In the genomic region with DNA sequence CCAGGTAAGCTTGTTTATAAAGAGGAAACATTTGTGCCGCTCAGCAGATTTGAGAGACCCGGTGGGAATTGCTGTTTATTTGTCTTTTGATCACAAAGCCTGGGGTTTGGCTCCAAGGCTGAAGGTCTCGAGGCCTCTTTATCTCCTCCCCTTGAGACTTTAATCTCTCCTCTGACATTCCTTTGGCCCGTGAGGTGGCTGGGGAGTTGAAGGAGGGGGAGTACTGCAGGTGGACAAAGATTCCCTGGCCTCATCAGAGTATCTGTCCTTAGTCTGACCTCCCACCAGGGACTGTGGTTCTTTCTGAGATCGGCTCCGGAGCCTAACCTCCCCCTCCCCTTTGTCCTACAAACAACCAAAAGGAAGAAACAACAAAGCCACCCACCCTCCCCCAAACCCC, we compare ENCODE assay signal across 19 cellular contexts.
"Had no signal": no experiment of that assay in that cellular context is flagged by ENCODE, and none has a peak within 500 bp of the region (broad histone marks: within the 10 kb centered on the region; RNA-seq: fewer than 3 reads in every experiment).

No MANE protein-coding gene starts in this region.

- H3K4me3 Mint-ChIP-seq: activated B cell treated with CpG ODN at 0.5 μM for 24 hours; activated CD8-positive, alpha-beta T cell treated with anti-CD3 and anti-CD28 coated beads, Interleukin-2, amount 10 ng/mL, durations not matched to agents 7 days and 5 days; activated naive CD8-positive, alpha-beta T cell treated with anti-CD3 and anti-CD28 coated beads for 36 hours; effector memory CD8-positive, alpha-beta T cell; natural killer cell had no signal

- H3K4me3 ChIP-seq: gastrocnemius medialis, heart right ventricle, psoas muscle, sigmoid colon had no signal

- H3K27ac ChIP-seq: gastrocnemius medialis, heart right ventricle, psoas muscle, sigmoid colon had no signal

- H3K9me3 Mint-ChIP-seq: activated B cell treated with CpG ODN at 0.5 μM for 24 hours; activated naive CD8-positive, alpha-beta T cell treated with anti-CD3 and anti-CD28 coated beads for 36 hours; effector memory CD8-positive, alpha-beta T cell; natural killer cell had no signal

- H3K36me3 ChIP-seq: gastrocnemius medialis, heart right ventricle, sigmoid colon had no signal

- ATAC-seq: activated CD8-positive, alpha-beta T cell treated with anti-CD3 and anti-CD28 coated beads, Interleukin-2, amount 10 ng/mL, durations not matched to agents 7 days and 5 days; effector memory CD8-positive, alpha-beta T cell; gastrocnemius medialis; heart right ventricle; left ventricle myocardium superior; natural killer cell; psoas muscle had no signal

- H3K9me3 ChIP-seq: gastrocnemius medialis, heart right ventricle, psoas muscle, sigmoid colon had no signal

- H3K36me3 Mint-ChIP-seq: activated naive CD8-positive, alpha-beta T cell treated with anti-CD3 and anti-CD28 coated beads for 36 hours; natural killer cell had no signal

- H3K27me3 ChIP-seq: gastrocnemius medialis, sigmoid colon had no signal

- DNase-seq: activated B cell treated with CpG ODN at 0.5 μM for 24 hours; activated CD4-positive, alpha-beta T cell treated with anti-CD3 and anti-CD28 coated beads for 48 hours; activated CD8-positive, alpha-beta memory T cell treated with anti-CD3 and anti-CD28 coated beads, Interleukin-2, amount 50 U/mL, for 4 hours; activated CD8-positive, alpha-beta T cell treated with anti-CD3 and anti-CD28 coated beads, Interleukin-2, amount 10 ng/mL, durations not matched to agents 7 days and 5 days; activated gamma-delta T cell treated with Interleukin-2 at 50 U/mL for 16 hours; activated naive CD8-positive, alpha-beta T cell treated with anti-CD3 and anti-CD28 coated beads for 36 hours; dermis blood vessel endothelial cell; effector memory CD8-positive, alpha-beta T cell; erythroblast; gastrocnemius medialis; heart right ventricle; left ventricle myocardium superior; mesenchymal stem cell; natural killer cell; psoas muscle; sigmoid colon; stimulated activated CD4-positive, alpha-beta T cell treated with anti-CD3 and anti-CD28 coated beads, Interleukin-1b, Interleukin-23, amount 100 ng/mL, for 48 hours had no signal

- H3K27me3 Mint-ChIP-seq: activated B cell treated with CpG ODN at 0.5 μM for 24 hours; activated naive CD8-positive, alpha-beta T cell treated with anti-CD3 and anti-CD28 coated beads for 36 hours; effector memory CD8-positive, alpha-beta T cell had no signal

- H3K4me1 ChIP-seq: gastrocnemius medialis, psoas muscle had no signal

- FAIRE-seq: keratinocyte, TTC549 had no signal

- H3K4me1 Mint-ChIP-seq: activated naive CD8-positive, alpha-beta T cell treated with anti-CD3 and anti-CD28 coated beads for 36 hours; natural killer cell had no signal
